ENCODE assay signal across 17 cellular contexts in genomic region chr3:45109736-45110135, GRCh38. TPM values are rescaled to one million over a fixed set of nuclear protein-coding genes. Genes with fewer than 3 reads are reported as not detected.
DNase-seq lines count a peak whose midpoint lies in the region; ATAC-seq and TF ChIP-seq lines count a peak whose summit lies in the region.
"Had no signal": no experiment of that assay in that cellular context is flagged by ENCODE, and none has a peak within 500 bp of the region (broad histone marks: within the 10 kb centered on the region; RNA-seq: fewer than 3 reads in every experiment).

No MANE protein-coding gene starts in this region.

- POLR2A ChIA-PET in activated CD8-positive, alpha-beta T cell treated with anti-CD3 and anti-CD28 coated beads, Interleukin-2, amount 10 ng/mL, durations not matched to agents 7 days and 5 days (lab: Charles Lee): interaction anchor here (1.0 kb wide), 1 partner anchor 9 kb away, joined by 3 read pairs; no protein-coding TSS in a partner anchor
- POLR2A ChIA-PET in activated CD8-positive, alpha-beta T cell treated with anti-CD3 and anti-CD28 coated beads for 36 hours (lab: Charles Lee): interaction anchor here (0.5 kb wide), 1 partner anchor 550 kb away, joined by 3 read pairs; no protein-coding TSS in a partner anchor

- DNase-seq in activated CD8-positive, alpha-beta T cell treated with anti-CD3 and anti-CD28 coated beads, Interleukin-2, amount 10 ng/mL, durations not matched to agents 7 days and 5 days: no peak
- no peak for DNase-seq in activated CD8-positive, alpha-beta T cell treated with anti-CD3 and anti-CD28 coated beads for 36 hours
- no peak for DNase-seq in activated naive CD8-positive, alpha-beta T cell treated with anti-CD3 and anti-CD28 coated beads, Interleukin-2, amount 50 U/mL, for 24 hours
- no peak for DNase-seq in natural killer cell treated with Interleukin-12 subunit alpha and Interleukin-12 subunit beta and Interleukin-15 and Interleukin-18, amount 100 ng/mL, for 72 hours (ENCODE audit: low spot score)
- no peak for DNase-seq in iPS-NIHi11 (ENCODE audit: low spot score)
- DNase-seq: activated CD4-positive, alpha-beta T cell treated with anti-CD3 and anti-CD28 coated beads for 1 hour; effector CD8-positive, alpha-beta T cell; NCI-H1436; NCI-H226; occipital lobe; stimulated activated naive CD4-positive, alpha-beta T cell treated with Interleukin-2 at 50 U/mL for 16 hours had no signal

- intact Hi-C loops in activated CD8-positive, alpha-beta T cell treated with anti-CD3 and anti-CD28 coated beads for 36 hours (cut with micrococcal nuclease): loop anchor here (5.0 kb wide), 1 partner anchor 42 kb away; no protein-coding TSS in a partner anchor

- peak overlapping the region; percentile 82 for H3K27ac ChIP-seq in KOPT-K1 (ENCODE audit: low read depth, low read length, poor library complexity, severe bottlenecking)

- H3K36me3 Mint-ChIP-seq in activated CD8-positive, alpha-beta T cell treated with anti-CD3 and anti-CD28 coated beads, Interleukin-2, amount 10 ng/mL, durations not matched to agents 7 days and 5 days (ENCODE audit: low read depth): peaks cover 75% of the 10 kb centered on the region
- no peaks in the 10 kb centered on the region for H3K36me3 Mint-ChIP-seq in activated CD8-positive, alpha-beta T cell treated with anti-CD3 and anti-CD28 coated beads for 36 hours (ENCODE audit: low read depth)
- H3K36me3 Mint-ChIP-seq in activated naive CD8-positive, alpha-beta T cell treated with anti-CD3 and anti-CD28 coated beads, Interleukin-2, amount 50 U/mL, for 24 hours (ENCODE audit: low read depth): peaks cover 3% of the 10 kb centered on the region
- H3K36me3 Mint-ChIP-seq in natural killer cell treated with Interleukin-12 subunit alpha and Interleukin-12 subunit beta and Interleukin-15 and Interleukin-18, amount 100 ng/mL, for 72 hours: no peaks in the 10 kb centered on the region
- H3K36me3 Mint-ChIP-seq: IgD-negative memory B cell, memory B cell had no signal

- H3K9me3 Mint-ChIP-seq in activated CD8-positive, alpha-beta T cell treated with anti-CD3 and anti-CD28 coated beads, Interleukin-2, amount 10 ng/mL, durations not matched to agents 7 days and 5 days (ENCODE audit: insufficient read depth): no peaks in the 10 kb centered on the region
- no peaks in the 10 kb centered on the region for H3K9me3 Mint-ChIP-seq in activated CD8-positive, alpha-beta T cell treated with anti-CD3 and anti-CD28 coated beads for 36 hours
- no peaks in the 10 kb centered on the region for H3K9me3 Mint-ChIP-seq in activated naive CD8-positive, alpha-beta T cell treated with anti-CD3 and anti-CD28 coated beads, Interleukin-2, amount 50 U/mL, for 24 hours
- H3K9me3 Mint-ChIP-seq in natural killer cell treated with Interleukin-12 subunit alpha and Interleukin-12 subunit beta and Interleukin-15 and Interleukin-18, amount 100 ng/mL, for 72 hours: no peaks in the 10 kb centered on the region
- H3K9me3 Mint-ChIP-seq: IgD-negative memory B cell, memory B cell had no signal

- TF ChIP-seq CTCF in activated CD8-positive, alpha-beta T cell treated with anti-CD3 and anti-CD28 coated beads for 36 hours (IDR thresholded peaks at IDR 0.05): no peak

- no peaks in the 10 kb centered on the region for H3K9me3 ChIP-seq in KOPT-K1 (ENCODE audit: insufficient read depth, low read length, poor library complexity, severe bottlenecking)

- H3K4me1 Mint-ChIP-seq in activated CD8-positive, alpha-beta T cell treated with anti-CD3 and anti-CD28 coated beads, Interleukin-2, amount 10 ng/mL, durations not matched to agents 7 days and 5 days (ENCODE audit: low read depth): peaks cover 93% of the 10 kb centered on the region
- peaks cover 71% of the 10 kb centered on the region for H3K4me1 Mint-ChIP-seq in activated CD8-positive, alpha-beta T cell treated with anti-CD3 and anti-CD28 coated beads for 36 hours (ENCODE audit: low read depth)
- H3K4me1 Mint-ChIP-seq in activated naive CD8-positive, alpha-beta T cell treated with anti-CD3 and anti-CD28 coated beads, Interleukin-2, amount 50 U/mL, for 24 hours: peaks cover 89% of the 10 kb centered on the region
- H3K4me1 Mint-ChIP-seq in natural killer cell treated with Interleukin-12 subunit alpha and Interleukin-12 subunit beta and Interleukin-15 and Interleukin-18, amount 100 ng/mL, for 72 hours (ENCODE audit: low read depth in 2 of 2): peaks cover 42 to 48% of the 10 kb centered on the region in 2 donors
- H3K4me1 Mint-ChIP-seq: memory B cell had no signal

- peak overlapping the region; percentile 66 for H3K4me3 Mint-ChIP-seq in activated CD8-positive, alpha-beta T cell treated with anti-CD3 and anti-CD28 coated beads, Interleukin-2, amount 10 ng/mL, durations not matched to agents 7 days and 5 days
- H3K4me3 Mint-ChIP-seq in activated CD8-positive, alpha-beta T cell treated with anti-CD3 and anti-CD28 coated beads for 36 hours: no peak overlapping the region
- peak overlapping the region; percentile 52 for H3K4me3 Mint-ChIP-seq in activated naive CD8-positive, alpha-beta T cell treated with anti-CD3 and anti-CD28 coated beads, Interleukin-2, amount 50 U/mL, for 24 hours
- peak overlapping the region; percentile 70 for H3K4me3 Mint-ChIP-seq in natural killer cell treated with Interleukin-12 subunit alpha and Interleukin-12 subunit beta and Interleukin-15 and Interleukin-18, amount 100 ng/mL, for 72 hours
- H3K4me3 Mint-ChIP-seq: memory B cell had no signal

- no peaks in the 10 kb centered on the region for H3K36me3 ChIP-seq in KOPT-K1 (ENCODE audit: insufficient read depth, low read length)

- no peaks in the 10 kb centered on the region for H3K27me3 Mint-ChIP-seq in activated CD8-positive, alpha-beta T cell treated with anti-CD3 and anti-CD28 coated beads, Interleukin-2, amount 10 ng/mL, durations not matched to agents 7 days and 5 days (ENCODE audit: low read depth)
- H3K27me3 Mint-ChIP-seq in activated CD8-positive, alpha-beta T cell treated with anti-CD3 and anti-CD28 coated beads for 36 hours: peaks cover 3% of the 10 kb centered on the region
- peaks cover 12% of the 10 kb centered on the region for H3K27me3 Mint-ChIP-seq in activated naive CD8-positive, alpha-beta T cell treated with anti-CD3 and anti-CD28 coated beads, Interleukin-2, amount 50 U/mL, for 24 hours
- H3K27me3 Mint-ChIP-seq in natural killer cell treated with Interleukin-12 subunit alpha and Interleukin-12 subunit beta and Interleukin-15 and Interleukin-18, amount 100 ng/mL, for 72 hours: peaks cover 0 to 9% of the 10 kb centered on the region in 2 donors

- CTCF ChIA-PET in activated CD8-positive, alpha-beta T cell treated with anti-CD3 and anti-CD28 coated beads, Interleukin-2, amount 10 ng/mL, durations not matched to agents 7 days and 5 days (lab: Charles Lee): no interaction called here
- CTCF ChIA-PET in activated CD8-positive, alpha-beta T cell treated with anti-CD3 and anti-CD28 coated beads for 36 hours (lab: Charles Lee): interaction anchor here (0.8 to 1.0 kb wide), 2 partner anchors 8 to 101 kb away, joined by 4 read pairs; no protein-coding TSS in a partner anchor

- peak; percentile 1 for ATAC-seq in activated CD8-positive, alpha-beta T cell treated with anti-CD3 and anti-CD28 coated beads, Interleukin-2, amount 10 ng/mL, durations not matched to agents 7 days and 5 days
- ATAC-seq in activated CD8-positive, alpha-beta T cell treated with anti-CD3 and anti-CD28 coated beads for 36 hours: no peak
- no peak for ATAC-seq in activated naive CD8-positive, alpha-beta T cell treated with anti-CD3 and anti-CD28 coated beads, Interleukin-2, amount 50 U/mL, for 24 hours
- ATAC-seq in natural killer cell treated with Interleukin-12 subunit alpha and Interleukin-12 subunit beta and Interleukin-15 and Interleukin-18, amount 100 ng/mL, for 72 hours: no peak
- ATAC-seq in HG02973 (IDR thresholded peaks at IDR 0.05; ENCODE audit: unreplicated experiment) (no peak), HG03457 (IDR thresholded peaks at IDR 0.05; ENCODE audit: unreplicated experiment) (no peak)

- peak overlapping the region; percentile 86 for H3K27ac Mint-ChIP-seq in activated CD8-positive, alpha-beta T cell treated with anti-CD3 and anti-CD28 coated beads, Interleukin-2, amount 10 ng/mL, durations not matched to agents 7 days and 5 days
- no peak overlapping the region for H3K27ac Mint-ChIP-seq in activated CD8-positive, alpha-beta T cell treated with anti-CD3 and anti-CD28 coated beads for 36 hours
- H3K27ac Mint-ChIP-seq in activated naive CD8-positive, alpha-beta T cell treated with anti-CD3 and anti-CD28 coated beads, Interleukin-2, amount 50 U/mL, for 24 hours: peak overlapping the region; percentile 69
- H3K27ac Mint-ChIP-seq in natural killer cell treated with Interleukin-12 subunit alpha and Interleukin-12 subunit beta and Interleukin-15 and Interleukin-18, amount 100 ng/mL, for 72 hours: peak overlapping the region in 1 of 2 donors; percentile 44
- H3K27ac Mint-ChIP-seq: memory B cell had no signal

RNA-seq across cellular contexts. Expression of gene CDCP1, which starts 36.4 kb away (rescaled TPM):
- 10 to 100 TPM; 16.4 to 17.7 TPM for total RNA-seq in activated CD8-positive, alpha-beta T cell treated with anti-CD3 and anti-CD28 coated beads, Interleukin-2, amount 10 ng/mL, durations not matched to agents 7 days and 5 days
- under 1 TPM; 0.32 to 0.36 TPM for total RNA-seq in activated CD8-positive, alpha-beta T cell treated with anti-CD3 and anti-CD28 coated beads for 36 hours
- total RNA-seq in natural killer cell treated with Interleukin-12 subunit alpha and Interleukin-12 subunit beta and Interleukin-15 and Interleukin-18, amount 100 ng/mL, for 72 hours: under 1 TPM; 0.29 to 0.36 TPM
- total RNA-seq: OCI-LY7 had no signal

Comparison
In these comparisons a context has a peak if more than half of its experiments do, and no peak if none do; other contexts are left out.
1. RNA of gene CDCP1, which starts 36.4 kb away (total RNA-seq): 16.4 to 17.7 TPM in activated CD8-positive, alpha-beta T cell treated with anti-CD3 and anti-CD28 coated beads, Interleukin-2, amount 10 ng/mL, durations not matched to agents 7 days and 5 days; 0.29 to 0.36 TPM in natural killer cell treated with Interleukin-12 subunit alpha and Interleukin-12 subunit beta and Interleukin-15 and Interleukin-18, amount 100 ng/mL, for 72 hours and 0.32 to 0.36 TPM in activated CD8-positive, alpha-beta T cell treated with anti-CD3 and anti-CD28 coated beads for 36 hours; every median in the first group is over 10 times any median in the second.